Comparison of ENCODE assay signal across 13 cellular contexts in genomic region chr6:51562198-51562597, GRCh38.
DNase-seq lines count a peak whose midpoint lies in the region; ATAC-seq lines count a peak whose summit lies in the region.
"Had no signal": no experiment of that assay in that cellular context is flagged by ENCODE, and none has a peak within 500 bp of the region (broad histone marks: within the 10 kb centered on the region; RNA-seq: fewer than 3 reads in every experiment).

No MANE protein-coding gene starts in this region.

- no peak overlapping the region for H3K4me3 ChIP-seq in Jurkat, Clone E6-1 (ENCODE audit: low read length)
- H3K4me3 ChIP-seq: tibial nerve had no signal

- ATAC-seq in GM18858 (IDR thresholded peaks at IDR 0.05; ENCODE audit: unreplicated experiment) (peak; percentile 95), GM21423 (IDR thresholded peaks at IDR 0.05; ENCODE audit: unreplicated experiment) (peak; percentile 91), HG02981 (IDR thresholded peaks at IDR 0.05; ENCODE audit: unreplicated experiment) (peak; percentile 90)
- ATAC-seq: activated CD8-positive, alpha-beta T cell treated with anti-CD3 and anti-CD28 coated beads, Interleukin-2, amount 10 ng/mL, durations not matched to agents 7 days and 5 days; sciatic nerve had no signal

- DNase-seq in Jurkat, Clone E6-1 (ENCODE audit: low read depth, low spot score), result peak; percentile 81
- no peak for DNase-seq in pons (ENCODE audit: low spot score)
- DNase-seq in iPS-NIHi11 (ENCODE audit: low spot score), result no peak
- DNase-seq in activated CD4-positive, alpha-beta T cell treated with anti-CD3 and anti-CD28 coated beads for 1 hour, result no peak
- DNase-seq in AG20443 (ENCODE audit: low spot score), result no peak
- DNase-seq: activated CD8-positive, alpha-beta T cell treated with anti-CD3 and anti-CD28 coated beads, Interleukin-2, amount 10 ng/mL, durations not matched to agents 7 days and 5 days; kidney; NCI-H1694 had no signal
